8 cellular contexts compared by ENCODE assay signal in the genomic region with DNA sequence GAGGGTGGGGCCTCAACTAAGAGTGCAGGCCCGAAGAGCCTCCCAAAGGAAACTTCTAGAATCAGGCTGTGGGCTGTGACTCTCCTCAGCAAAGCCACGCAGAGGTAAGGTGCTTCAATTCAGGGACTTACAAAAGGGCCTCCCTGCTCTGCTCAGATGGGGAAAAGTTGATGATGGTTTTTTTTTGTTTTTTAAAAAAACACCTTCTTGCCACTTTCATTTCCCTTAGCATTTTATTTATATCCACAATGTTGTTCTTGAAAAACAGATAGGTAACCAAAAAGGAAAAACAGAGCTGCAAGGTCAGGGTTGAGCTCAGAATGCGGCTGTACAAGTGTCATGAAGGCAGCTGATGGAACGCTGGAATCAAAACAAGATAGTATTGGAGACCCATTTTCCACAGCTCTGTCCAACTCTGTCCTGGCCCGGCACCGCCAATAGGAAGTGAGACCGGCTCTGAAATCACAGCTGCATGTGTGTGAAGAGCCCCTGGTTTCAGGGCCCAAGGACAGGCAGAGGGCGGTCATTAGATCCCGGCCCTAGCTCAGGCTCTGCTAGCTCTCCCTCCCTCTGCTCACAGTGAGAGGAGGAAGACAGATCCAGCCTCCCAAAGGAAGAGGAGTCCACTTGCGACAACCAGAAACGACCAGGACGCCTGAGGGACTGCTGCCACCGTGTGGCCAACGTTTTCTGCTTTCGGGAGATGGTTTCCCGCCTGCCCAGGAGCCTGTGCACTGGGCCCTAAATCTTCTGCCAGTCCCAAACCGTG. TPM values are rescaled to one million over a fixed set of nuclear protein-coding genes. Genes with fewer than 3 reads are reported as not detected.
DNase-seq lines count a peak whose midpoint lies in the region; ATAC-seq and TF ChIP-seq lines count a peak whose summit lies in the region.

No MANE protein-coding gene starts in this region.

- no peak overlapping the region for H4K5ac ChIP-seq in IMR-90 (ENCODE audit: low read depth, low read length)

- peak overlapping the region; percentile 62 for H3K4me3 Mint-ChIP-seq in activated naive CD8-positive, alpha-beta T cell
- H3K4me3 Mint-ChIP-seq in glutamatergic neuron (ENCODE audit: unreplicated experiment) (no peak overlapping the region), osteocyte (ENCODE audit: unreplicated experiment) (no peak overlapping the region)

- H3K27ac Mint-ChIP-seq in activated naive CD8-positive, alpha-beta T cell = peak overlapping the region; percentile 58
- H3K27ac Mint-ChIP-seq in glutamatergic neuron (ENCODE audit: unreplicated experiment) (no peak overlapping the region), osteocyte (ENCODE audit: unreplicated experiment) (peak overlapping the region; percentile 34)

- H4K91ac ChIP-seq in IMR-90 (ENCODE audit: insufficient read depth, low read depth, low read length) = 0 out of 2 replicates have a peak overlapping the region, but pooled peaks have one; percentile 2

- H3K36me3 ChIP-seq in IMR-90 (ENCODE audit: control insufficient read depth, insufficient read depth, low read length) (peaks cover 21% of the 10 kb centered on the region; the same call in 1 of the 2 replicates), testis (ENCODE audit: low read depth, missing control alignments) (no peaks in the 10 kb centered on the region)

- no peak overlapping the region for H2BK20ac ChIP-seq in IMR-90 (ENCODE audit: low read depth, low read length)

- peak overlapping the region; percentile 43; the same call in 1 of the 2 replicates for H3K4ac ChIP-seq in IMR-90 (ENCODE audit: low read depth, low read length)

- H2AK9ac ChIP-seq in IMR-90 (replicated peaks; ENCODE audit: low read depth, low read length, poor library complexity) = peak overlapping the region; percentile 18

- CTCF ChIA-PET in IMR-90 (lab: Yijun Ruan, JAX) = interaction anchor here (0.6 to 2.0 kb wide), 13 partner anchors 9 to 753 kb away, joined by 3 to 33 read pairs (median 4); partner anchors contain the start of gene KLF2

- no peak overlapping the region for H2BK15ac ChIP-seq in IMR-90 (ENCODE audit: low read depth, low read length)

- H4K8ac ChIP-seq in IMR-90 (ENCODE audit: low read depth in 2 of 2, low read length in 2 of 2) = peak overlapping the region in 1 of 2 experiments; percentile 48; a peak in 1 of 4 replicates

- peak; percentile 73 for DNase-seq in DMS 273 (lab: John Stamatoyannopoulos, UW; ENCODE audit: unreplicated experiment)
- DNase-seq in IMR-90 = peak; percentile 85
- DNase-seq in glutamatergic neuron = peak; percentile 86
- DNase-seq in osteocyte (ENCODE audit: extremely low spot score, unreplicated experiment) = peak; percentile 91
- peak; percentile 92 for DNase-seq in testis

- POLR2A ChIA-PET in IMR-90 (lab: Charles Lee; ENCODE audit: unreplicated experiment) = interaction anchor here (0.6 to 0.7 kb wide), 5 partner anchors 39 to 373 kb away, joined by 3 to 7 read pairs (median 4); partner anchors contain the start of gene FAM32A

- H3K4me1 Mint-ChIP-seq in activated naive CD8-positive, alpha-beta T cell (ENCODE audit: low read depth) = peaks cover 55% of the 10 kb centered on the region
- H3K4me1 Mint-ChIP-seq in glutamatergic neuron (ENCODE audit: low read depth, unreplicated experiment) = no peaks in the 10 kb centered on the region
- H3K4me1 Mint-ChIP-seq in osteocyte (ENCODE audit: unreplicated experiment) = peaks cover 2% of the 10 kb centered on the region

- H3K4me1 ChIP-seq in IMR-90 (ENCODE audit: control insufficient read depth, insufficient read depth, low read length) = peaks cover 2% of the 10 kb centered on the region; the same call in 1 of the 2 replicates
- peaks cover 16% of the 10 kb centered on the region for H3K4me1 ChIP-seq in testis

- H2AFZ ChIP-seq in IMR-90 (replicated peaks; ENCODE audit: low read length, poor library complexity) = peak overlapping the region; percentile 24

- H3K9me3 Mint-ChIP-seq in activated naive CD8-positive, alpha-beta T cell (ENCODE audit: low read depth) = no peaks in the 10 kb centered on the region
- H3K9me3 Mint-ChIP-seq in glutamatergic neuron (ENCODE audit: unreplicated experiment) (peaks cover 2% of the 10 kb centered on the region), osteocyte (ENCODE audit: unreplicated experiment) (no peaks in the 10 kb centered on the region)

- no peaks in the 10 kb centered on the region for H3K27me3 ChIP-seq in IMR-90 (ENCODE audit: control insufficient read depth, insufficient read depth, low read length)
- no peaks in the 10 kb centered on the region for H3K27me3 ChIP-seq in testis

- H3K4me2 ChIP-seq in IMR-90 (ENCODE audit: low read depth, low read length) = no peak overlapping the region

- in situ Hi-C loops in IMR-90 (cut with MboI; ENCODE audit: low sequenced_read_pairs) = loop anchor here (5.0 to 10.0 kb wide), 2 partner anchors 136 to 338 kb away; no protein-coding TSS in a partner anchor

- H3K36me3 Mint-ChIP-seq in activated naive CD8-positive, alpha-beta T cell = peaks cover 15% of the 10 kb centered on the region
- H3K36me3 Mint-ChIP-seq in glutamatergic neuron (ENCODE audit: unreplicated experiment) = peaks cover 5% of the 10 kb centered on the region
- H3K36me3 Mint-ChIP-seq in osteocyte (ENCODE audit: unreplicated experiment) = peaks cover 9% of the 10 kb centered on the region

- no peak overlapping the region for H3K18ac ChIP-seq in IMR-90 (ENCODE audit: low read depth, low read length)

- H3K9me1 ChIP-seq in IMR-90 (ENCODE audit: insufficient read depth, low read length) = no peaks in the 10 kb centered on the region

- TF ChIP-seq RAD21 in IMR-90 (IDR thresholded peaks at IDR 0.05; ENCODE audit: low read length) = peak; percentile 99

- TF ChIP-seq CTCF in IMR-90 (conservative IDR thresholded peaks at IDR 0.05; ENCODE audit: low read depth, low read length) (peak; percentile 88), glutamatergic neuron (IDR thresholded peaks at IDR 0.05; ENCODE audit: partially characterized antibody, unreplicated experiment) (peak; percentile 70), osteocyte (IDR thresholded peaks at IDR 0.05) (peak; percentile 88), testis (IDR thresholded peaks at IDR 0.05) (peak; percentile 76 to 89 (median 88))

- no peak overlapping the region for H3K27ac ChIP-seq in IMR-90 (ENCODE audit: insufficient read depth, low read length)
- H3K27ac ChIP-seq in testis = peak overlapping the region; percentile 40 to 88

- no peak overlapping the region for H3K4me3 ChIP-seq in IMR-90 (ENCODE audit: insufficient read depth, low read depth, low read length)
- H3K4me3 ChIP-seq in testis = no peak overlapping the region

- peak overlapping the region; percentile 39; the same call in 1 of the 2 replicates for H2BK120ac ChIP-seq in IMR-90 (ENCODE audit: low read depth, low read length)

- no peak overlapping the region; the same call in 1 of the 2 replicates for H3K23ac ChIP-seq in IMR-90 (ENCODE audit: low read depth, low read length)

- intact Hi-C loops in IMR-90 (cut with micrococcal nuclease) = loop anchor here (1.0 to 2.0 kb wide), 4 partner anchors 44 to 186 kb away; partner anchors contain the start of gene AP1M1
- intact Hi-C loops in testis (cut with DNase I; ENCODE audit: low total_unique reads) = loop anchor here (5.0 kb wide), 1 partner anchor 136 kb away; no protein-coding TSS in a partner anchor

- H3K56ac ChIP-seq in IMR-90 (ENCODE audit: extremely low read depth, insufficient read depth, low read length) = no peak overlapping the region

- no TSS peak for BruUV-seq in IMR-90 (replicated peaks; lab: Mats Ljungman, UMichigan)

- H3K9me3 ChIP-seq in IMR-90 (ENCODE audit: control insufficient read depth, insufficient read depth, low read length) (no peaks in the 10 kb centered on the region), testis (no peaks in the 10 kb centered on the region)

- H2BK5ac ChIP-seq in IMR-90 (ENCODE audit: low read depth, low read length, poor library complexity, severe bottlenecking) = no peak overlapping the region

- dilution Hi-C loops in IMR-90 (cut with HindIII; ENCODE audit: low sequenced_read_pairs, unreplicated experiment) = no loop called here

- no peak for TF ChIP-seq POLR2A in IMR-90 (IDR thresholded peaks at IDR 0.05; ENCODE audit: low read depth, low read length)
- no peak for TF ChIP-seq POLR2A in testis (IDR thresholded peaks at IDR 0.05)

- 67% methylated on average over 2 of the region's 17 CpGs; no CpG with 5 or more reads in 1 of the 2 experiments for WGBS in IMR-90 (ENCODE audit: extremely low coverage in 2 of 2, insufficient read length in 1 of 2), 2 experiments
- 35 to 37% methylated on average over 15 to 17 of the region's 17 CpGs for WGBS in testis, 2 donors

- H4K20me1 ChIP-seq in IMR-90 (ENCODE audit: insufficient read depth, low read length) = 0 out of 2 replicates have a peak, but pooled peaks cover 3% of the 10 kb centered on the region

- peaks cover 0 to 10% of the 10 kb centered on the region in 2 experiments; a peak in 2 of 4 replicates for H3K79me1 ChIP-seq in IMR-90 (ENCODE audit: low read depth in 1 of 2, low read length in 2 of 2)

- H3K27me3 Mint-ChIP-seq in activated naive CD8-positive, alpha-beta T cell = no peaks in the 10 kb centered on the region
- H3K27me3 Mint-ChIP-seq in glutamatergic neuron (ENCODE audit: unreplicated experiment) = no peaks in the 10 kb centered on the region
- no peaks in the 10 kb centered on the region for H3K27me3 Mint-ChIP-seq in osteocyte (ENCODE audit: unreplicated experiment)

- no peak overlapping the region for H3K9ac ChIP-seq in IMR-90 (ENCODE audit: low read depth, low read length)

- ATAC-seq in IMR-90 (ENCODE audit: low read depth) = peak; percentile 92
- ATAC-seq in SK-N-SH treated with all-trans-retinoic acid at 6 μM for 48 hours = peak; percentile 87
- ATAC-seq in HG03354 (IDR thresholded peaks at IDR 0.05; ENCODE audit: poor library complexity, severe bottlenecking, unreplicated experiment) = no peak

- no peak overlapping the region for H2AK5ac ChIP-seq in IMR-90 (ENCODE audit: low read depth, low read length)

- peak overlapping the region; percentile 58; the same call in 1 of the 2 replicates for H3K14ac ChIP-seq in IMR-90 (replicated peaks; ENCODE audit: low read depth, low read length)

TF ChIP-seq in IMR-90, 13 proteins besides CTCF, POLR2A, EP300 and RAD21 (continues in another document):
- TF ChIP-seq FOS (IDR thresholded peaks at IDR 0.05; ENCODE audit: low read depth, low read length) = no peak
- no peak for TF ChIP-seq BHLHE40 (IDR thresholded peaks at IDR 0.05; ENCODE audit: low read depth, low read length)
- TF ChIP-seq SMC3 (IDR thresholded peaks at IDR 0.05; ENCODE audit: low read depth, low read length) = peak; percentile 94

TF ChIP-seq in SK-N-SH treated with all-trans-retinoic acid at 6 μM for 48 hours, 23 proteins besides CTCF, POLR2A, EP300 and RAD21 (continues in another document):
- no peak for TF ChIP-seq GLIS3 (CRISPR knock-in tag; IDR thresholded peaks at IDR 0.05)
- TF ChIP-seq RARB (CRISPR knock-in tag; IDR thresholded peaks at IDR 0.05) = no peak
- TF ChIP-seq ESRRG (CRISPR knock-in tag; IDR thresholded peaks at IDR 0.05) = no peak

RNA-seq across cellular contexts. Expression of gene KLF2, which starts 58.3 kb away (rescaled TPM):
- total RNA-seq in IMR-90 (2012; rRNA removed) (1.1 and 3.3 TPM in 2 replicates), glutamatergic neuron (ENCODE audit: unreplicated experiment) (not detected), osteocyte (41.4 and 55.5 TPM in 2 replicates), testis (10 to 100 TPM; 42.4 to 74.9 TPM)
- polyA plus RNA-seq in IMR-90 (2012; rRNA removed) (34.4 and 38.9 TPM in 2 replicates), testis (ENCODE audit: insufficient read depth, low read depth, low replicate concordance) (40.2 TPM)
- polyA plus RNA-seq in IMR-90 (2012; cell fraction: cytosol; rRNA removed) = 49.1 and 78.5 TPM in 2 replicates
- 129 and 171 TPM in 2 replicates for polyA plus RNA-seq in IMR-90 (2012; cell fraction: nucleus; rRNA removed; ENCODE audit: low replicate concordance)
